Comparison of ENCODE assay signal across 19 cellular contexts in the genomic region with DNA sequence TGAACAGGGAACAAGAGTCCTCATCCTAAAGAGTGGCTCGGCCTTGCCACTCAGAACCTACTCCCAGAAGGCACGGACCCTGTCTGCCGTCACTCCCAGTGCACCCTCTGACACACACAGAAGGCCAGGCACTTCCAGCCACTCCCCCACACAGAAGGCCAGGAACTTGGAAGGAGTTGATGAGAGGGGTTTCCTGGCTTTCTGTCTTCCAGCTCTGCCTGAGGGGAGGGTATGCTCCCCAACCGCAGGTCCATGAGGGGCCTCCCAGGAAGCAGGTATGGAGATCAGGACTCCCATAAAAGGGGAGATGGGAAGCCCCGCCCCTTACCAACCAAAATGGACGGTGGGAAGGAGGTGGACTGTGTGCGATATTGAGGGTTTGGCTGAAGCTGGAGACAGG.
"Had no signal": no experiment of that assay in that cellular context is flagged by ENCODE, and none has a peak within 500 bp of the region (broad histone marks: within the 10 kb centered on the region; RNA-seq: fewer than 3 reads in every experiment).

No MANE protein-coding gene starts in this region.

- H2AFZ ChIP-seq: parathyroid adenoma had no signal

- H3K4me3 ChIP-seq: left lung, prostate gland, skin epidermis, spleen, testis, tibial artery had no signal

- H3K79me2 ChIP-seq: parathyroid adenoma had no signal

- H3K9me3 ChIP-seq: left lung, prostate gland, spleen, testis, tibial artery had no signal

- H3K4me1 ChIP-seq: left lung, parathyroid adenoma, prostate gland, tibial artery had no signal

- H3K9ac ChIP-seq: parathyroid adenoma had no signal

- H3K4me1 Mint-ChIP-seq: natural killer cell; stimulated activated memory B cell treated with anti-CD40 and anti-IgM and Interleukin-4, amounts not matched to agents 10 μg/mL and 1 μg/mL and 100 μg/mL, for 72 hours had no signal

- H3K27ac Mint-ChIP-seq: natural killer cell; stimulated activated memory B cell treated with anti-CD40 and anti-IgM and Interleukin-4, amounts not matched to agents 10 μg/mL and 1 μg/mL and 100 μg/mL, for 72 hours had no signal

- ATAC-seq: left lung; natural killer cell; stimulated activated naive CD8-positive, alpha-beta T cell treated with anti-CD3 and anti-CD28 coated beads, Interleukin-15, Interleukin-2, amounts not matched to agents 100 U/mL and 50 U/mL, for 24 hours had no signal

- H3K36me3 ChIP-seq: left lung, prostate gland, spleen, tibial artery had no signal

- H3K36me3 Mint-ChIP-seq: natural killer cell; stimulated activated memory B cell treated with anti-CD40 and anti-IgM and Interleukin-4, amounts not matched to agents 10 μg/mL and 1 μg/mL and 100 μg/mL, for 72 hours; type B pancreatic cell had no signal

- H3K4me3 Mint-ChIP-seq: natural killer cell; neural crest cell; stimulated activated memory B cell treated with anti-CD40 and anti-IgM and Interleukin-4, amounts not matched to agents 10 μg/mL and 1 μg/mL and 100 μg/mL, for 72 hours; type B pancreatic cell had no signal

- H3K9me3 Mint-ChIP-seq: natural killer cell; neural crest cell; stimulated activated memory B cell treated with anti-CD40 and anti-IgM and Interleukin-4, amounts not matched to agents 10 μg/mL and 1 μg/mL and 100 μg/mL, for 72 hours; type B pancreatic cell had no signal

- DNase-seq: cerebellar nuclear complex; cortex of kidney; effector CD4-positive, alpha-beta T cell; kidney; left lung; mesenchymal stem cell; natural killer cell; spleen; stimulated activated CD4-positive, alpha-beta T cell treated with anti-CD3 and anti-CD28 coated beads, Interleukin-4, amount 100 ng/mL, for 4 hours; stimulated activated naive CD8-positive, alpha-beta T cell treated with anti-CD3 and anti-CD28 coated beads, Interleukin-15, Interleukin-2, amounts not matched to agents 100 U/mL and 50 U/mL, for 24 hours; substantia nigra; testis; tibial artery had no signal

- H3K27me3 ChIP-seq: testis, tibial artery had no signal

- H3K27ac ChIP-seq: left lung, parathyroid adenoma, prostate gland, skin epidermis, spleen, testis, tibial artery had no signal
